23 cellular contexts compared by ENCODE assay signal in the genomic region with DNA sequence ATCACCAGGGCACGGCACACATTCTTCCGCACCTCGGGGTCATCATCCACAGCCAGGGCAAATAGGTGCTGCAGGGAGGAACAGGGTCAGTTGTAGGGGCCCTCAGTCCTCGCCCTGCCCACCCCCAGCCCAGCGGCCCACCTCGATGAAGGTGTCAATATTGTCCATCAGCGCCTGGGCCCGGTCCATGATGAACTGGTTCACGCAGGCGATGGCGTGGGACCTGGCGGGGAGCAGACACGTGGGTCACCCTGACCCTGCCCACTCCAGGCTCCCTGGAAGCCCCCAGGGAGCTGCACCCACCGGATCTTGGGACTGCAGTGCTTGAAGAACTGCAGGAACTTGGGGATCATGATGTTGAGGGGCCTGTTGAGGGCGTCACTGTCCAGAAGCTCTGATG. TPM values are rescaled to one million over a fixed set of nuclear protein-coding genes. Genes with fewer than 3 reads are reported as not detected.
A peak's percentile ranks its signal among the peaks of the same experiment; 100 is the strongest.
DNase-seq lines count a peak whose midpoint lies in the region; FAIRE-seq and TF ChIP-seq lines count a peak whose summit lies in the region.
"Had no signal": no experiment of that assay in that cellular context is flagged by ENCODE, and none has a peak within 500 bp of the region (broad histone marks: within the 10 kb centered on the region; RNA-seq: fewer than 3 reads in every experiment).

No MANE protein-coding gene starts in this region.

- POLR2A ChIA-PET in RWPE1 (lab: Yijun Ruan, JAX; ENCODE audit: low non-redundant PET), result no interaction called here
- POLR2A ChIA-PET in endothelial cell of umbilical vein (lab: Charles Lee), result no interaction called here

- DNase-seq in RWPE1 (ENCODE audit: low spot score) (no peak), endothelial cell of umbilical vein (ENCODE audit: low read depth, low spot score) (no peak), OCI-M2 (lab: John Stamatoyannopoulos, UW; ENCODE audit: unreplicated experiment) (no peak)
- no peak for DNase-seq in stimulated activated naive CD4-positive, alpha-beta T cell (lab: John Stamatoyannopoulos, UW)
- DNase-seq: AML-193; CD4-positive, alpha-beta T cell; Kasumi-1; NCI-H1092 treated with DMSO at 0.1 percent for 48 hours; NCI-H1436; NCI-H187; NCI-H2081 treated with DMSO at 0.1 percent for 48 hours; NCI-H2171; NCI-H226; NCI-H510A; NCI-H69; SIG-M5 had no signal

- H2AFZ ChIP-seq in endothelial cell of umbilical vein (ENCODE audit: low read depth, low read length), result no peak overlapping the region

- H3K36me3 ChIP-seq in endothelial cell of umbilical vein (ENCODE audit: control insufficient read depth in 2 of 2, extremely low read depth in 1 of 2, insufficient read depth in 2 of 2, low read length in 2 of 2), result peaks cover 26 to 44% of the 10 kb centered on the region in 2 experiments

- H4K20me1 ChIP-seq in endothelial cell of umbilical vein (replicated peaks; ENCODE audit: control insufficient read depth, extremely low read depth, insufficient read depth, low read length), result no peaks in the 10 kb centered on the region

- BruUV-seq in endothelial cell of umbilical vein (replicated peaks; lab: Mats Ljungman, UMichigan), result TSS peak; percentile 4

- H3K79me2 ChIP-seq in endothelial cell of umbilical vein (ENCODE audit: control insufficient read depth, insufficient read depth, low read length), result peaks cover 47% of the 10 kb centered on the region

- intact Hi-C loops in endothelial cell of umbilical vein (cut with micrococcal nuclease), result no loop called here

- no peak overlapping the region for H3K9ac ChIP-seq in endothelial cell of umbilical vein (replicated peaks; ENCODE audit: extremely low read depth, insufficient read depth, low read length)

- no peak overlapping the region for H3K4me2 ChIP-seq in endothelial cell of umbilical vein (ENCODE audit: insufficient read depth, low read length)
- H3K4me2 ChIP-seq: A549; BLaER1 treated with 17β-estradiol and CSF1 and Interleukin-3, amounts not matched to agents 10 nM and 100 nM had no signal

- no peak overlapping the region for H3K4me3 ChIP-seq in endothelial cell of umbilical vein (replicated peaks in 1 of 3; ENCODE audit: insufficient read depth in 1 of 3, low read depth in 1 of 3, low read length in 3 of 3)
- H3K4me3 ChIP-seq: A549; BLaER1 treated with 17β-estradiol and CSF1 and Interleukin-3, amounts not matched to agents 10 nM and 100 nM; SK-N-MC had no signal

- no peaks in the 10 kb centered on the region for H3K27me3 ChIP-seq in endothelial cell of umbilical vein (ENCODE audit: control insufficient read depth in 2 of 2, insufficient read depth in 2 of 2, low read length in 2 of 2)
- H3K27me3 ChIP-seq: BLaER1 treated with 17β-estradiol and CSF1 and Interleukin-3, amounts not matched to agents 10 nM and 100 nM had no signal

- dilution Hi-C loops in endothelial cell of umbilical vein (cut with MboI; ENCODE audit: extremely low pct_ligation_motif_present, low sequenced_read_pairs), result no loop called here

- CTCF ChIA-PET in RWPE1 (lab: Yijun Ruan, JAX) (interaction anchor here (0.6 kb wide), 1 partner anchor 42 kb away, joined by 4 read pairs; no protein-coding TSS in a partner anchor), endothelial cell of umbilical vein (lab: Charles Lee) (interaction anchor here (0.5 to 3.1 kb wide), 5 partner anchors 42 to 1778 kb away, joined by 3 to 28 read pairs (median 4); no protein-coding TSS in a partner anchor)

- no peak for FAIRE-seq in endothelial cell of umbilical vein (lab: Jason Lieb, UNC)
- FAIRE-seq: A549, D721Med had no signal

- no peak for TF ChIP-seq POLR2A in endothelial cell of umbilical vein (IDR thresholded peaks at IDR 0.05; ENCODE audit: low read depth, low read length)

- H3K9me3 ChIP-seq in endothelial cell of umbilical vein (replicated peaks; ENCODE audit: control insufficient read depth, insufficient read depth, low read length), result no peaks in the 10 kb centered on the region
- H3K9me3 ChIP-seq: A549; BLaER1 treated with 17β-estradiol and CSF1 and Interleukin-3, amounts not matched to agents 10 nM and 100 nM had no signal

- H3K27ac ChIP-seq in RWPE1 (peak overlapping the region; percentile 91; the same call in 1 of the 2 replicates), endothelial cell of umbilical vein (ENCODE audit: insufficient read depth, low read depth, low read length) (no peak overlapping the region)
- H3K27ac ChIP-seq: A549; BLaER1 treated with 17β-estradiol and CSF1 and Interleukin-3, amounts not matched to agents 10 nM and 100 nM; HL-60; SK-N-MC had no signal

- no peaks in the 10 kb centered on the region for H3K4me1 ChIP-seq in endothelial cell of umbilical vein (ENCODE audit: control insufficient read depth, extremely low read depth, insufficient read depth, low read length)
- H3K4me1 ChIP-seq: A549 had no signal

- no peak for TF ChIP-seq CTCF in RWPE1 (conservative IDR thresholded peaks at IDR 0.05; ENCODE audit: low read depth)
- no peak for TF ChIP-seq CTCF in endothelial cell of umbilical vein (IDR thresholded peaks at IDR 0.05; ENCODE audit: extremely low read depth in 1 of 2, insufficient read depth in 1 of 2, low read depth in 1 of 2, low read length in 2 of 2)

- no peaks in the 10 kb centered on the region for H3K9me1 ChIP-seq in endothelial cell of umbilical vein (replicated peaks; ENCODE audit: control insufficient read depth, extremely low read depth, insufficient read depth, low read length)

TF ChIP-seq in endothelial cell of umbilical vein, 7 proteins besides CTCF, POLR2A, EP300 and RAD21:
- no peak for TF ChIP-seq GATA2 (IDR thresholded peaks at IDR 0.05; ENCODE audit: insufficient read depth, insufficient read length, low read depth, low read length)
- TF ChIP-seq POLR2AphosphoS5 (IDR thresholded peaks at IDR 0.05; ENCODE audit: insufficient read depth, low read depth, low read length), result no peak
- TF ChIP-seq JUN (IDR thresholded peaks at IDR 0.05; ENCODE audit: borderline replicate concordance, insufficient read depth, insufficient read length, low read depth), result no peak
- no peak for TF ChIP-seq FOS (IDR thresholded peaks at IDR 0.05; ENCODE audit: borderline replicate concordance, insufficient read depth, low read length)
- no peak for TF ChIP-seq EZH2 (IDR thresholded peaks at IDR 0.05; ENCODE audit: borderline replicate concordance, low read depth, low read length, severe bottlenecking)
- TF ChIP-seq, protein P1, sequence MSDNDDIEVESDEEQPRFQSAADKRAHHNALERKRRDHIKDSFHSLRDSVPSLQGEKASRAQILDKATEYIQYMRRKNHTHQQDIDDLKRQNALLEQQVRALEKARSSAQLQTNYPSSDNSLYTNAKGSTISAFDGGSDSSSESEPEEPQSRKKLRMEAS (IDR thresholded peaks at IDR 0.05; ENCODE audit: insufficient read depth, insufficient read length), result no peak
- no peak for TF ChIP-seq MYC (IDR thresholded peaks at IDR 0.05; ENCODE audit: low read depth, low read length)

RNA-seq across cellular contexts. Expression of a gene that starts 8.6 kb away (rescaled TPM):
- total RNA-seq in endothelial cell of umbilical vein, result 84.6 and 94.5 TPM in 2 replicates
- 98.8 and 104 TPM in 2 replicates for polyA plus RNA-seq in endothelial cell of umbilical vein
- 55.5 and 63.9 TPM in 2 replicates for polyA plus RNA-seq in endothelial cell of umbilical vein (2011; cell fraction: cytosol; rRNA removed)
- polyA plus RNA-seq in endothelial cell of umbilical vein (2011; cell fraction: nucleus; rRNA removed), result 406 TPM in 2 replicates
- polyA plus RNA-seq in endothelial cell of umbilical vein (2012), result 46.3 and 67.8 TPM in 2 replicates
- polyA minus RNA-seq in endothelial cell of umbilical vein, result 157 and 176 TPM in 2 replicates
- polyA minus RNA-seq in endothelial cell of umbilical vein (2011; cell fraction: cytosol; rRNA and poly(A)+ RNA removed), result 76.4 TPM
- polyA minus RNA-seq in endothelial cell of umbilical vein (2011; cell fraction: nucleus; rRNA and poly(A)+ RNA removed), result 155 and 156 TPM in 2 replicates

RNA-seq across cellular contexts. Expression of a gene that starts 18.7 kb away (rescaled TPM):
- total RNA-seq in endothelial cell of umbilical vein, result 11.6 and 12.4 TPM in 2 replicates
- 19.3 and 26.4 TPM in 2 replicates for polyA plus RNA-seq in endothelial cell of umbilical vein
- polyA plus RNA-seq in endothelial cell of umbilical vein (2011; cell fraction: cytosol; rRNA removed), result 12.6 and 16.6 TPM in 2 replicates
- polyA plus RNA-seq in endothelial cell of umbilical vein (2011; cell fraction: nucleus; rRNA removed), result 14.8 and 16.9 TPM in 2 replicates
- polyA plus RNA-seq in endothelial cell of umbilical vein (2012), result 7.5 and 10.9 TPM in 2 replicates
- 5.9 and 8.0 TPM in 2 replicates for polyA minus RNA-seq in endothelial cell of umbilical vein
- 6.1 TPM for polyA minus RNA-seq in endothelial cell of umbilical vein (2011; cell fraction: cytosol; rRNA and poly(A)+ RNA removed)
- 4.2 and 6.6 TPM in 2 replicates for polyA minus RNA-seq in endothelial cell of umbilical vein (2011; cell fraction: nucleus; rRNA and poly(A)+ RNA removed)

RNA-seq across cellular contexts. Expression of a gene that starts 19.4 kb away (rescaled TPM):
- 208 and 213 TPM in 2 replicates for total RNA-seq in endothelial cell of umbilical vein
- 240 and 263 TPM in 2 replicates for polyA plus RNA-seq in endothelial cell of umbilical vein
- polyA plus RNA-seq in endothelial cell of umbilical vein (2011; cell fraction: cytosol; rRNA removed), result 229 and 274 TPM in 2 replicates
- polyA plus RNA-seq in endothelial cell of umbilical vein (2011; cell fraction: nucleus; rRNA removed), result 139 and 163 TPM in 2 replicates
- polyA plus RNA-seq in endothelial cell of umbilical vein (2012), result 252 and 266 TPM in 2 replicates
- 64.0 and 65.3 TPM in 2 replicates for polyA minus RNA-seq in endothelial cell of umbilical vein
- polyA minus RNA-seq in endothelial cell of umbilical vein (2011; cell fraction: cytosol; rRNA and poly(A)+ RNA removed), result 65.3 TPM
- 22.7 and 27.4 TPM in 2 replicates for polyA minus RNA-seq in endothelial cell of umbilical vein (2011; cell fraction: nucleus; rRNA and poly(A)+ RNA removed)

RNA-seq across cellular contexts. Expression of a gene that starts 22.2 kb away (rescaled TPM):
- 74.8 and 77.0 TPM in 2 replicates for total RNA-seq in endothelial cell of umbilical vein
- 197 and 217 TPM in 2 replicates for polyA plus RNA-seq in endothelial cell of umbilical vein
- polyA plus RNA-seq in endothelial cell of umbilical vein (2011; cell fraction: cytosol; rRNA removed), result 198 and 202 TPM in 2 replicates
- 117 and 122 TPM in 2 replicates for polyA plus RNA-seq in endothelial cell of umbilical vein (2011; cell fraction: nucleus; rRNA removed)
- 120 and 122 TPM in 2 replicates for polyA plus RNA-seq in endothelial cell of umbilical vein (2012)
- 102 and 109 TPM in 2 replicates for polyA minus RNA-seq in endothelial cell of umbilical vein
- 62.0 TPM for polyA minus RNA-seq in endothelial cell of umbilical vein (2011; cell fraction: cytosol; rRNA and poly(A)+ RNA removed)
- 15.6 and 27.7 TPM in 2 replicates for polyA minus RNA-seq in endothelial cell of umbilical vein (2011; cell fraction: nucleus; rRNA and poly(A)+ RNA removed)

RNA-seq across cellular contexts. Expression of a gene that starts 27.3 kb away (rescaled TPM):
- not detected in 2 replicates for total RNA-seq in endothelial cell of umbilical vein
- polyA plus RNA-seq in endothelial cell of umbilical vein, result not detected in 2 replicates
- not detected in 2 replicates for polyA plus RNA-seq in endothelial cell of umbilical vein (2011; cell fraction: cytosol; rRNA removed)
- not detected in 2 replicates for polyA plus RNA-seq in endothelial cell of umbilical vein (2011; cell fraction: nucleus; rRNA removed)
- not detected in 2 replicates for polyA plus RNA-seq in endothelial cell of umbilical vein (2012)
- polyA minus RNA-seq in endothelial cell of umbilical vein, result not detected in 2 replicates
- not detected for polyA minus RNA-seq in endothelial cell of umbilical vein (2011; cell fraction: cytosol; rRNA and poly(A)+ RNA removed)
- polyA minus RNA-seq in endothelial cell of umbilical vein (2011; cell fraction: nucleus; rRNA and poly(A)+ RNA removed), result not detected in 2 replicates
- total RNA-seq: CD4-positive, alpha-beta T cell; H4; M059J had no signal
- polyA plus RNA-seq: A549 had no signal
